1 cellular context compared by ENCODE assay signal in the genomic region with DNA sequence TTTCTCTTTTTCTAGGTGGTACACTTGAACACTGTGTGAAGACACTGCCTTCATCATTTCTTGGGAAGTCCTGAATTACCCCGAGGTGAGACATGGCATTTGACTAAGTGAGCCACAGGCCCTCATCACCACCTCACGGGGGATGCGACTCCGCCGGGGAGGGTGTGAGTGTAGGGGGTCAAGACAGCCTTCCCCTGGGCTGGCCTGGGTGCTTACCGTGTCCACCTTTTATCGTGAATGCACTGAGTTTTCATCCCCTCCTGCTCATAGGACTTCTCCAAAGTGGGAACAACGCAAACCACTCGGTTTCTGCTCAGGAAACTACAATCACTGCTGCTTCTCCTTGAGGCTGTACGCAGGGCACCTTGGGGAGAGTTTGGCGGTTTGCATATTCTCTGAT.
TF ChIP-seq lines count a peak whose summit lies in the region.

No MANE protein-coding gene starts in this region.

TF ChIP-seq in K562, 482 proteins besides CTCF, POLR2A, EP300 and RAD21 (continued from another document):
- TF ChIP-seq, protein P1, sequence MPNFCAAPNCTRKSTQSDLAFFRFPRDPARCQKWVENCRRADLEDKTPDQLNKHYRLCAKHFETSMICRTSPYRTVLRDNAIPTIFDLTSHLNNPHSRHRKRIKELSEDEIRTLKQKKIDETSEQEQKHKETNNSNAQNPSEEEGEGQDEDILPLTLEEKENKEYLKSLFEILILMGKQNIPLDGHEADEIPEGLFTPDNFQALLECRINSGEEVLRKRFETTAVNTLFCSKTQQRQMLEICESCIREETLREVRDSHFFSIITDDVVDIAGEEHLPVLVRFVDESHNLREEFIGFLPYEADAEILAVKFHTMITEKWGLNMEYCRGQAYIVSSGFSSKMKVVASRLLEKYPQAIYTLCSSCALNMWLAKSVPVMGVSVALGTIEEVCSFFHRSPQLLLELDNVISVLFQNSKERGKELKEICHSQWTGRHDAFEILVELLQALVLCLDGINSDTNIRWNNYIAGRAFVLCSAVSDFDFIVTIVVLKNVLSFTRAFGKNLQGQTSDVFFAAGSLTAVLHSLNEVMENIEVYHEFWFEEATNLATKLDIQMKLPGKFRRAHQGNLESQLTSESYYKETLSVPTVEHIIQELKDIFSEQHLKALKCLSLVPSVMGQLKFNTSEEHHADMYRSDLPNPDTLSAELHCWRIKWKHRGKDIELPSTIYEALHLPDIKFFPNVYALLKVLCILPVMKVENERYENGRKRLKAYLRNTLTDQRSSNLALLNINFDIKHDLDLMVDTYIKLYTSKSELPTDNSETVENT (CRISPR knock-in tag; IDR thresholded peaks at IDR 0.05): no peak
- TF ChIP-seq, protein P2, sequence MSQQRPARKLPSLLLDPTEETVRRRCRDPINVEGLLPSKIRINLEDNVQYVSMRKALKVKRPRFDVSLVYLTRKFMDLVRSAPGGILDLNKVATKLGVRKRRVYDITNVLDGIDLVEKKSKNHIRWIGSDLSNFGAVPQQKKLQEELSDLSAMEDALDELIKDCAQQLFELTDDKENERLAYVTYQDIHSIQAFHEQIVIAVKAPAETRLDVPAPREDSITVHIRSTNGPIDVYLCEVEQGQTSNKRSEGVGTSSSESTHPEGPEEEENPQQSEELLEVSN (IDR thresholded peaks at IDR 0.05; ENCODE audit: borderline replicate concordance in 1 of 2, extremely low read depth in 1 of 2, insufficient read depth in 1 of 2, insufficient read length in 1 of 2, low read depth in 1 of 2, low read length in 1 of 2, poor library complexity in 1 of 2, severe bottlenecking in 1 of 2): no peak
- no peak for TF ChIP-seq SP1 (CRISPR knock-in tag; IDR thresholded peaks at IDR 0.05)
- TF ChIP-seq, protein P3, sequence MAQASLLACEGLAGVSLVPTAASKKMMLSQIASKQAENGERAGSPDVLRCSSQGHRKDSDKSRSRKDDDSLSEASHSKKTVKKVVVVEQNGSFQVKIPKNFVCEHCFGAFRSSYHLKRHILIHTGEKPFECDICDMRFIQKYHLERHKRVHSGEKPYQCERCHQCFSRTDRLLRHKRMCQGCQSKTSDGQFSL (CRISPR knock-in tag; IDR thresholded peaks at IDR 0.05): no peak
- TF ChIP-seq, protein P3 (tag; IDR thresholded peaks at IDR 0.05): no peak
- no peak for TF ChIP-seq BMI1 (IDR thresholded peaks at IDR 0.05; ENCODE audit: low read length)
- TF ChIP-seq TAL1 (IDR thresholded peaks at IDR 0.05): no peak
- TF ChIP-seq, protein P4, sequence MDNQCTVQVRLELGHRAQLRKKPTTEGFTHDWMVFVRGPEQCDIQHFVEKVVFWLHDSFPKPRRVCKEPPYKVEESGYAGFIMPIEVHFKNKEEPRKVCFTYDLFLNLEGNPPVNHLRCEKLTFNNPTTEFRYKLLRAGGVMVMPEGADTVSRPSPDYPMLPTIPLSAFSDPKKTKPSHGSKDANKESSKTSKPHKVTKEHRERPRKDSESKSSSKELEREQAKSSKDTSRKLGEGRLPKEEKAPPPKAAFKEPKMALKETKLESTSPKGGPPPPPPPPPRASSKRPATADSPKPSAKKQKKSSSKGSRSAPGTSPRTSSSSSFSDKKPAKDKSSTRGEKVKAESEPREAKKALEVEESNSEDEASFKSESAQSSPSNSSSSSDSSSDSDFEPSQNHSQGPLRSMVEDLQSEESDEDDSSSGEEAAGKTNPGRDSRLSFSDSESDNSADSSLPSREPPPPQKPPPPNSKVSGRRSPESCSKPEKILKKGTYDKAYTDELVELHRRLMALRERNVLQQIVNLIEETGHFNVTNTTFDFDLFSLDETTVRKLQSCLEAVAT (IDR thresholded peaks at IDR 0.05): no peak
- TF ChIP-seq ZFX (CRISPR knock-in tag; IDR thresholded peaks at IDR 0.05): no peak
